Comparison of ENCODE assay signal across 10 cellular contexts in the genomic region with DNA sequence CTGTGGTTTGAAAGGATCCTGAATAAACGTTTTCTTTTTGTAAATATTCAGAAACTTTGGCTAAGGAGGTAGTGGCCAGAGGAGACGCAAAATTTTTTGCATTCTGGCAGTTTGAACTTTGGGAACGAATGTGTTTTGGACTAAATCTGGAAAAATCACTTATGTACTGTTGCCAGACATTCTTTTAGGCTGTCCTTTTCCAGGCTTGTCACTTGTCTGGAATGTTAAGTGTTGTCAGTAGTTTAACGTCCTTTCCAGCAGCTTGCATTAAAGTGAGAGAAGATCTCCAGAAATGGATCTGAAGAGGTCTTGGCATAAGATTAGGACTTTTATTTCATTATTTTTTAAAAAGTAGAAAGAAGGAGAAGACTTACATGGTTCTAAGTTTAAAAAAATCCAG. TPM values are rescaled to one million over a fixed set of nuclear protein-coding genes. Genes with fewer than 3 reads are reported as not detected.
DNase-seq lines count a peak whose midpoint lies in the region; ATAC-seq and TF ChIP-seq lines count a peak whose summit lies in the region.
"Had no signal": no experiment of that assay in that cellular context is flagged by ENCODE, and none has a peak within 500 bp of the region (broad histone marks: within the 10 kb centered on the region; RNA-seq: fewer than 3 reads in every experiment).

No MANE protein-coding gene starts in this region.

- H3K4me1 Mint-ChIP-seq in HFFc6 (ENCODE audit: low read depth) (peaks cover 82% of the 10 kb centered on the region), immature natural killer cell (peaks cover 33 to 71% of the 10 kb centered on the region in 2 donors)
- H3K4me1 Mint-ChIP-seq in stimulated activated effector memory CD8-positive, alpha-beta T cell treated with anti-CD3 and anti-CD28 coated beads, Interleukin-12 subunit alpha, Interleukin-12 subunit beta, amount 100 ng/mL, for 72 hours = peaks cover 40% of the 10 kb centered on the region

- peak overlapping the region; percentile 76 to 87 for H3K27ac ChIP-seq in breast epithelium
- H3K27ac ChIP-seq in left lung = peak overlapping the region; percentile 14 to 43
- peak overlapping the region; percentile 46 to 88 (median 81) for H3K27ac ChIP-seq in thyroid gland

- 6 to 11% methylated on average over 4 of the region's 4 CpGs for WGBS in thyroid gland, 2 donors

- H3K4me3 Mint-ChIP-seq in HFFc6 (peak overlapping the region; percentile 71), immature natural killer cell (no peak overlapping the region)
- H3K4me3 Mint-ChIP-seq in stimulated activated effector memory CD8-positive, alpha-beta T cell treated with anti-CD3 and anti-CD28 coated beads, Interleukin-12 subunit alpha, Interleukin-12 subunit beta, amount 100 ng/mL, for 72 hours = no peak overlapping the region

- H3K36me3 ChIP-seq in breast epithelium (no peaks in the 10 kb centered on the region), left lung (no peaks in the 10 kb centered on the region), thyroid gland (no peaks in the 10 kb centered on the region)

- TF ChIP-seq CTCF in HFFc6 (IDR thresholded peaks at IDR 0.05) (no peak), breast epithelium (IDR thresholded peaks at IDR 0.05) (no peak), left lung (IDR thresholded peaks at IDR 0.05) (no peak), thyroid gland (IDR thresholded peaks at IDR 0.05) (no peak)

- ATAC-seq in left lung (peak; percentile 56), HG03175 (IDR thresholded peaks at IDR 0.05; ENCODE audit: unreplicated experiment) (no peak)
- ATAC-seq in stimulated activated effector memory CD8-positive, alpha-beta T cell treated with anti-CD3 and anti-CD28 coated beads, Interleukin-12 subunit alpha, Interleukin-12 subunit beta, amount 100 ng/mL, for 72 hours = no peak

- intact Hi-C loops in breast epithelium (cut with DNase I; ENCODE audit: low total_unique reads) = no loop called here
- intact Hi-C loops in left lung (cut with DNase I) = no loop called here
- intact Hi-C loops in thyroid gland (cut with DNase I) = no loop called here

- H3K9me3 Mint-ChIP-seq in HFFc6 (no peaks in the 10 kb centered on the region), immature natural killer cell (no peaks in the 10 kb centered on the region)
- H3K9me3 Mint-ChIP-seq in stimulated activated effector memory CD8-positive, alpha-beta T cell treated with anti-CD3 and anti-CD28 coated beads, Interleukin-12 subunit alpha, Interleukin-12 subunit beta, amount 100 ng/mL, for 72 hours = no peaks in the 10 kb centered on the region

- H3K4me3 ChIP-seq in breast epithelium (no peak overlapping the region), left lung (no peak overlapping the region), thyroid gland (replicated peaks in 1 of 3) (no peak overlapping the region)

- H3K9me3 ChIP-seq in breast epithelium (no peaks in the 10 kb centered on the region), left lung (no peaks in the 10 kb centered on the region), thyroid gland (no peaks in the 10 kb centered on the region)

- H3K27me3 Mint-ChIP-seq in HFFc6 (ENCODE audit: insufficient read depth) (no peaks in the 10 kb centered on the region; the same call in 1 of the 2 replicates), immature natural killer cell (ENCODE audit: low read depth in 3 of 3) (peaks cover 0 to 2% (median 0%) of the 10 kb centered on the region in 3 donors)

- H3K27me3 ChIP-seq in breast epithelium (no peaks in the 10 kb centered on the region), left lung (no peaks in the 10 kb centered on the region), thyroid gland (no peaks in the 10 kb centered on the region)

- H3K36me3 Mint-ChIP-seq in HFFc6 (ENCODE audit: low read depth) (no peaks in the 10 kb centered on the region; the same call in 1 of the 2 replicates), immature natural killer cell (no peaks in the 10 kb centered on the region)
- H3K36me3 Mint-ChIP-seq in stimulated activated effector memory CD8-positive, alpha-beta T cell treated with anti-CD3 and anti-CD28 coated beads, Interleukin-12 subunit alpha, Interleukin-12 subunit beta, amount 100 ng/mL, for 72 hours = no peaks in the 10 kb centered on the region

- TF ChIP-seq POLR2A in breast epithelium (IDR thresholded peaks at IDR 0.05) (no peak), thyroid gland (IDR thresholded peaks at IDR 0.05) (peak in 1 of 2 donors; percentile 9)

- DNase-seq in HFFc6 (peak; percentile 84), breast epithelium (ENCODE audit: low spot score in 2 of 2) (no peak), left lung (no peak), thyroid gland (no peak), RPMI8226 (no peak), immature natural killer cell (no peak)
- no peak for DNase-seq in stimulated activated effector memory CD8-positive, alpha-beta T cell treated with anti-CD3 and anti-CD28 coated beads, Interleukin-12 subunit alpha, Interleukin-12 subunit beta, amount 100 ng/mL, for 72 hours (ENCODE audit: low spot score in 2 of 2)
- DNase-seq: KG1, SHP77 had no signal

- H3K4me1 ChIP-seq in breast epithelium = peaks cover 0 to 14% of the 10 kb centered on the region in 2 donors
- H3K4me1 ChIP-seq in left lung = peaks cover 42 to 62% of the 10 kb centered on the region in 2 donors
- peaks cover 69 to 79% of the 10 kb centered on the region in 2 donors for H3K4me1 ChIP-seq in thyroid gland

- H3K27ac Mint-ChIP-seq in HFFc6 = peak overlapping the region; percentile 78
- H3K27ac Mint-ChIP-seq in immature natural killer cell = no peak overlapping the region
- H3K27ac Mint-ChIP-seq in stimulated activated effector memory CD8-positive, alpha-beta T cell treated with anti-CD3 and anti-CD28 coated beads, Interleukin-12 subunit alpha, Interleukin-12 subunit beta, amount 100 ng/mL, for 72 hours = no peak overlapping the region

RNA-seq across cellular contexts. Expression of a gene that starts 18.5 kb away (rescaled TPM):
- 10 to 100 TPM; 47.3 to 61.5 (median 59.1) TPM for total RNA-seq in HFFc6 (2021; fragmentation: NEBNext Ultra II Directional; extraction: Animal tissue kit (Norgen Biotek cat#: 25700))
- 10 to 100 TPM; 33.4 to 61.0 (median 53.7) TPM for total RNA-seq in breast epithelium
- 10 to 100 TPM; 70.9 to 94.4 TPM for total RNA-seq in left lung
- 100 to 1,000 TPM in 1 of 4 donors, 10 to 100 TPM in 3; 65.2 to 102 (median 69.2) TPM for total RNA-seq in thyroid gland
- polyA plus RNA-seq in immature natural killer cell = 10 to 100 TPM in 1 of 3 donors, 1 to 10 TPM in 2; 3.0 to 17.6 (median 5.3) TPM

RNA-seq across cellular contexts. Expression of a gene that starts 44.3 kb away (rescaled TPM):
- total RNA-seq in HFFc6 (2021; fragmentation: NEBNext Ultra II Directional; extraction: Animal tissue kit (Norgen Biotek cat#: 25700)) = under 1 TPM; 0.17 to 0.61 (median 0.27) TPM
- total RNA-seq in breast epithelium = 100 to 1,000 TPM in 1 of 3 donors, 10 to 100 TPM in 2; 27.1 to 114 (median 61.0) TPM
- 10 to 100 TPM; 18.9 to 25.6 TPM for total RNA-seq in left lung
- total RNA-seq in thyroid gland = 10 to 100 TPM; 59.0 to 99.3 (median 86.3) TPM
- polyA plus RNA-seq in immature natural killer cell = not detected

Comparison
In these comparisons a context has a peak if more than half of its experiments do, and no peak if none do; other contexts are left out.
1. H3K27ac ChIP-seq: peak in every context shown above with its lines; median percentile 82 in breast epithelium; 81 in thyroid gland; 28 in left lung.
2. RNA of a gene that starts 44.3 kb away (total RNA-seq): 59.0 to 99.3 TPM in thyroid gland, 27.1 to 114 TPM in breast epithelium and 18.9 to 25.6 TPM in left lung; 0.17 to 0.61 TPM in HFFc6; every median in the first group is over 10 times any median in the second.